ENCODE assay signal across 7 cellular contexts in genomic region chr5:6746244-6746643, GRCh38.
"Had no signal": no experiment of that assay in that cellular context is flagged by ENCODE, and none has a peak within 500 bp of the region (broad histone marks: within the 10 kb centered on the region; RNA-seq: fewer than 3 reads in every experiment).

No MANE protein-coding gene starts in this region.

- H3K27ac ChIP-seq: HL-60 had no signal

- DNase-seq: NCI-H1048; NCI-H1436 treated with DMSO at 0.1 percent for 48 hours; NCI-H187 treated with DMSO at 0.1 percent for 48 hours; NCI-H446 treated with DMSO at 0.1 percent for 48 hours; NK-92 treated with Interleukin-12 subunit alpha and Interleukin-12 subunit beta, amount 100 ng/mL, for 24 hours had no signal

- H3K9me3 ChIP-seq: SK-N-SH had no signal
